Comparison of ENCODE assay signal across 1 cellular context in the genomic region with DNA sequence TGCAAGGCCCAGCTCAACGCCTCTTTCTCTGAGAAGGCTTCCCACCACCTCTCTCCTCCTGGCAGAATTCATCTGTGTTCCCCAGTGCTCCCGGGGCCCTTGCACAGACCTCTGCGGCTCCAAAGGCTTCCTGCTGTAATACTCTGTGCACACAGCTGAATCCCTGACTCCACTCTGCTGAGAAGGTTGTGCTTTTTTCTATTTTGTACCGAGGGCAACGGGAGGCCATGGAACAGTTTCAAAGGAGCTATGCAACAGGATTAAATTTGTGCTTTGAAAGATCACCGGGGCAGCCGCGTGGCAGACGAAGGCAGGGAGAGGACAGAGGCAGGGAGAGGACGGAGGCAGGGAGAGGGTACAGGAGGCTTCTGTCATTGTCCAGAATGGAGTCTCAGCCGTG.
TF ChIP-seq lines count a peak whose summit lies in the region.

No MANE protein-coding gene starts in this region.

TF ChIP-seq in GM23338, 12 proteins besides CTCF, POLR2A, EP300 and RAD21 (continued from another document):
- TF ChIP-seq, protein P1, sequence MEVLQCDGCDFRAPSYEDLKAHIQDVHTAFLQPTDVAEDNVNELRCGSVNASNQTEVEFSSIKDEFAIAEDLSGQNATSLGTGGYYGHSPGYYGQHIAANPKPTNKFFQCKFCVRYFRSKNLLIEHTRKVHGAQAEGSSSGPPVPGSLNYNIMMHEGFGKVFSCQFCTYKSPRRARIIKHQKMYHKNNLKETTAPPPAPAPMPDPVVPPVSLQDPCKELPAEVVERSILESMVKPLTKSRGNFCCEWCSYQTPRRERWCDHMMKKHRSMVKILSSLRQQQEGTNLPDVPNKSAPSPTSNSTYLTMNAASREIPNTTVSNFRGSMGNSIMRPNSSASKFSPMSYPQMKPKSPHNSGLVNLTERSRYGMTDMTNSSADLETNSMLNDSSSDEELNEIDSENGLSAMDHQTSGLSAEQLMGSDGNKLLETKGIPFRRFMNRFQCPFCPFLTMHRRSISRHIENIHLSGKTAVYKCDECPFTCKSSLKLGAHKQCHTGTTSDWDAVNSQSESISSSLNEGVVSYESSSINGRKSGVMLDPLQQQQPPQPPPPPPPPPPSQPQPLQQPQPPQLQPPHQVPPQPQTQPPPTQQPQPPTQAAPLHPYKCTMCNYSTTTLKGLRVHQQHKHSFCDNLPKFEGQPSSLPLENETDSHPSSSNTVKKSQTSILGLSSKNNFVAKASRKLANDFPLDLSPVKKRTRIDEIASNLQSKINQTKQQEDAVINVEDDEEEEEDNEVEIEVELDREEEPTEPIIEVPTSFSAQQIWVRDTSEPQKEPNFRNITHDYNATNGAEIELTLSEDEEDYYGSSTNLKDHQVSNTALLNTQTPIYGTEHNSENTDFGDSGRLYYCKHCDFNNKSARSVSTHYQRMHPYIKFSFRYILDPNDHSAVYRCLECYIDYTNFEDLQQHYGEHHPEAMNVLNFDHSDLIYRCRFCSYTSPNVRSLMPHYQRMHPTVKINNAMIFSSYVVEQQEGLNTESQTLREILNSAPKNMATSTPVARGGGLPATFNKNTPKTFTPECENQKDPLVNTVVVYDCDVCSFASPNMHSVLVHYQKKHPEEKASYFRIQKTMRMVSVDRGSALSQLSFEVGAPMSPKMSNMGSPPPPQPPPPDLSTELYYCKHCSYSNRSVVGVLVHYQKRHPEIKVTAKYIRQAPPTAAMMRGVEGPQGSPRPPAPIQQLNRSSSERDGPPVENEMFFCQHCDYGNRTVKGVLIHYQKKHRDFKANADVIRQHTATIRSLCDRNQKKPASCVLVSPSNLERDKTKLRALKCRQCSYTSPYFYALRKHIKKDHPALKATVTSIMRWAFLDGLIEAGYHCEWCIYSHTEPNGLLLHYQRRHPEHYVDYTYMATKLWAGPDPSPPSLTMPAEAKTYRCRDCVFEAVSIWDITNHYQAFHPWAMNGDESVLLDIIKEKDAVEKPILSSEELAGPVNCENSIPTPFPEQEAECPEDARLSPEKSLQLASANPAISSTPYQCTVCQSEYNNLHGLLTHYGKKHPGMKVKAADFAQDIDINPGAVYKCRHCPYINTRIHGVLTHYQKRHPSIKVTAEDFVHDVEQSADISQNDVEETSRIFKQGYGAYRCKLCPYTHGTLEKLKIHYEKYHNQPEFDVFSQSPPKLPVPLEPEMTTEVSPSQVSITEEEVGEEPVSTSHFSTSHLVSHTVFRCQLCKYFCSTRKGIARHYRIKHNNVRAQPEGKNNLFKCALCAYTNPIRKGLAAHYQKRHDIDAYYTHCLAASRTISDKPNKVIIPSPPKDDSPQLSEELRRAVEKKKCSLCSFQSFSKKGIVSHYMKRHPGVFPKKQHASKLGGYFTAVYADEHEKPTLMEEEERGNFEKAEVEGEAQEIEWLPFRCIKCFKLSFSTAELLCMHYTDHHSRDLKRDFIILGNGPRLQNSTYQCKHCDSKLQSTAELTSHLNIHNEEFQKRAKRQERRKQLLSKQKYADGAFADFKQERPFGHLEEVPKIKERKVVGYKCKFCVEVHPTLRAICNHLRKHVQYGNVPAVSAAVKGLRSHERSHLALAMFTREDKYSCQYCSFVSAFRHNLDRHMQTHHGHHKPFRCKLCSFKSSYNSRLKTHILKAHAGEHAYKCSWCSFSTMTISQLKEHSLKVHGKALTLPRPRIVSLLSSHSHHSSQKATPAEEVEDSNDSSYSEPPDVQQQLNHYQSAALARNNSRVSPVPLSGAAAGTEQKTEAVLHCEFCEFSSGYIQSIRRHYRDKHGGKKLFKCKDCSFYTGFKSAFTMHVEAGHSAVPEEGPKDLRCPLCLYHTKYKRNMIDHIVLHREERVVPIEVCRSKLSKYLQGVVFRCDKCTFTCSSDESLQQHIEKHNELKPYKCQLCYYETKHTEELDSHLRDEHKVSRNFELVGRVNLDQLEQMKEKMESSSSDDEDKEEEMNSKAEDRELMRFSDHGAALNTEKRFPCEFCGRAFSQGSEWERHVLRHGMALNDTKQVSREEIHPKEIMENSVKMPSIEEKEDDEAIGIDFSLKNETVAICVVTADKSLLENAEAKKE (CRISPR knock-in tag; IDR thresholded peaks at IDR 0.05), result no peak
- TF ChIP-seq STAT1 (IDR thresholded peaks at IDR 0.05; ENCODE audit: unreplicated experiment), result no peak
- TF ChIP-seq, protein P2, sequence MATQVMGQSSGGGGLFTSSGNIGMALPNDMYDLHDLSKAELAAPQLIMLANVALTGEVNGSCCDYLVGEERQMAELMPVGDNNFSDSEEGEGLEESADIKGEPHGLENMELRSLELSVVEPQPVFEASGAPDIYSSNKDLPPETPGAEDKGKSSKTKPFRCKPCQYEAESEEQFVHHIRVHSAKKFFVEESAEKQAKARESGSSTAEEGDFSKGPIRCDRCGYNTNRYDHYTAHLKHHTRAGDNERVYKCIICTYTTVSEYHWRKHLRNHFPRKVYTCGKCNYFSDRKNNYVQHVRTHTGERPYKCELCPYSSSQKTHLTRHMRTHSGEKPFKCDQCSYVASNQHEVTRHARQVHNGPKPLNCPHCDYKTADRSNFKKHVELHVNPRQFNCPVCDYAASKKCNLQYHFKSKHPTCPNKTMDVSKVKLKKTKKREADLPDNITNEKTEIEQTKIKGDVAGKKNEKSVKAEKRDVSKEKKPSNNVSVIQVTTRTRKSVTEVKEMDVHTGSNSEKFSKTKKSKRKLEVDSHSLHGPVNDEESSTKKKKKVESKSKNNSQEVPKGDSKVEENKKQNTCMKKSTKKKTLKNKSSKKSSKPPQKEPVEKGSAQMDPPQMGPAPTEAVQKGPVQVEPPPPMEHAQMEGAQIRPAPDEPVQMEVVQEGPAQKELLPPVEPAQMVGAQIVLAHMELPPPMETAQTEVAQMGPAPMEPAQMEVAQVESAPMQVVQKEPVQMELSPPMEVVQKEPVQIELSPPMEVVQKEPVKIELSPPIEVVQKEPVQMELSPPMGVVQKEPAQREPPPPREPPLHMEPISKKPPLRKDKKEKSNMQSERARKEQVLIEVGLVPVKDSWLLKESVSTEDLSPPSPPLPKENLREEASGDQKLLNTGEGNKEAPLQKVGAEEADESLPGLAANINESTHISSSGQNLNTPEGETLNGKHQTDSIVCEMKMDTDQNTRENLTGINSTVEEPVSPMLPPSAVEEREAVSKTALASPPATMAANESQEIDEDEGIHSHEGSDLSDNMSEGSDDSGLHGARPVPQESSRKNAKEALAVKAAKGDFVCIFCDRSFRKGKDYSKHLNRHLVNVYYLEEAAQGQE (IDR thresholded peaks at IDR 0.05; ENCODE audit: unreplicated experiment), result no peak
